ENCODE assay signal across 15 cellular contexts in the genomic region with DNA sequence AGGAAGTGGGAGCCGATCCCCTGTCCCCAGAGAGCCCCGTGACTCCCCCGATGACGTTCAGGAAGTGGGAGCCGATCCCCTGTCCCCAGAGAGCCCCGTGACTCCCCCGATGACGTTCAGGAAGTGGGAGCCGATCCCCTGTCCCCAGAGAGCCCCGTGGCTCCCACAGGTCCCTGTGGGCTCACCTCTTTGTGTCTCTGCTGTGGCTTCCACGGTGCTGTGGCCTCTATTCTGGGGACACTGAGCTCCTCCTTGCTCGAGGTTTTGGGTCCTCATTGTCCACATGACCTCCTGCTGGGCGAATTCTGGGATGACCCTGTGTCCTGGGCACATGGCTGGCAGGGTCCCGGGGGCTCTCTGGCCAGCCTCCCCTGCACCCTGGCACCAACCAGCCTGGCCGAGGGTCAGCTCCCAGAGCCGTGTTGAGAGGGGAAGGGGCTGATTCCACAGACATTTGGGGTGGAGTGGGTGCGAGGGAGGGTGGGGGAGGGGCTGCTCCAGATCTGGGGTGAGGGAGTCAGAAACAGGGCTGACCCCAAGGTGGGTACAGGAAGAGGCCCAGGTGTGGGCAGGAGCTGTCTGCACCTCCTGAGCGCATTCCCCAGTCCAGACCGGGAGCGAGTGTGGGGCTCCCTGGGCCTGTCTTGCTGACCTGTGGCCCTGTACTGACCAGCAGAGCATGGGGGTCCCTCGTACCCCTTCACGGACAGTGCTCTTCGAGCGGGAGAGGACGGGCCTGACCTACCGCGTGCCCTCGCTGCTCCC. TPM values are rescaled to one million over a fixed set of nuclear protein-coding genes. Genes with fewer than 3 reads are reported as not detected.
DNase-seq lines count a peak whose midpoint lies in the region; ATAC-seq and TF ChIP-seq lines count a peak whose summit lies in the region.
"Had no signal": no experiment of that assay in that cellular context is flagged by ENCODE, and none has a peak within 500 bp of the region (broad histone marks: within the 10 kb centered on the region; RNA-seq: fewer than 3 reads in every experiment).

No MANE protein-coding gene starts in this region.

- H3K27me3 ChIP-seq in suprapubic skin (peaks cover 21% of the 10 kb centered on the region), sigmoid colon (peaks cover 0 to 27% (median 10%) of the 10 kb centered on the region in 3 donors)

- H3K4me3 ChIP-seq in coronary artery (no peak overlapping the region), suprapubic skin (no peak overlapping the region), sigmoid colon (no peak overlapping the region)
- H3K4me3 ChIP-seq: PC-9 had no signal

- no peaks in the 10 kb centered on the region for H3K36me3 ChIP-seq in suprapubic skin
- no peaks in the 10 kb centered on the region for H3K36me3 ChIP-seq in sigmoid colon

- ATAC-seq in Right ventricle myocardium superior (ENCODE audit: poor library complexity) (no peak), left ventricle myocardium superior (no peak), HG02759 (IDR thresholded peaks at IDR 0.05; ENCODE audit: unreplicated experiment) (peak; percentile 50), HG03175 (IDR thresholded peaks at IDR 0.05; ENCODE audit: unreplicated experiment) (no peak)

- DNase-seq in Right ventricle myocardium superior: peak; percentile 28
- DNase-seq in left ventricle myocardium superior: no peak
- DNase-seq in coronary artery (ENCODE audit: low spot score): peak; percentile 63
- peak; percentile 64 to 68 for DNase-seq in suprapubic skin (ENCODE audit: low spot score in 2 of 2)
- DNase-seq in sigmoid colon: no peak
- no peak for DNase-seq in cerebellar cortex (ENCODE audit: low spot score)
- DNase-seq: AML-193; amygdala; foreskin fibroblast; PC-9; stimulated activated CD4-positive, alpha-beta T cell treated with anti-CD3 and anti-CD28 coated beads, Interleukin-2, amount 100 ng/mL, for 24 hours had no signal

- no peak overlapping the region for H3K27ac ChIP-seq in coronary artery
- no peak overlapping the region for H3K27ac ChIP-seq in suprapubic skin
- no peak overlapping the region for H3K27ac ChIP-seq in sigmoid colon
- H3K27ac ChIP-seq: PC-9 had no signal

- H3K4me1 ChIP-seq in suprapubic skin: no peaks in the 10 kb centered on the region
- no peaks in the 10 kb centered on the region for H3K4me1 ChIP-seq in sigmoid colon

- intact Hi-C loops in Right ventricle myocardium superior (cut with DNase I) (no loop called here), left ventricle myocardium superior (cut with micrococcal nuclease) (no loop called here), sigmoid colon (cut with DNase I) (no loop called here)

- no peak for TF ChIP-seq EP300 in suprapubic skin (IDR thresholded peaks at IDR 0.05)
- TF ChIP-seq EP300 in sigmoid colon (IDR thresholded peaks at IDR 0.05): no peak

- WGBS in suprapubic skin: 71% methylated on average over 8 of the region's 28 CpGs
- 59 to 68% methylated on average over 28 of the region's 28 CpGs for WGBS in sigmoid colon, 2 donors

- H3K9me3 ChIP-seq in suprapubic skin (no peaks in the 10 kb centered on the region), sigmoid colon (no peaks in the 10 kb centered on the region)

- no peak for TF ChIP-seq CTCF in coronary artery (IDR thresholded peaks at IDR 0.05)
- no peak for TF ChIP-seq CTCF in suprapubic skin (IDR thresholded peaks at IDR 0.05)
- TF ChIP-seq CTCF in sigmoid colon (IDR thresholded peaks at IDR 0.05): no peak

- TF ChIP-seq POLR2A in suprapubic skin (IDR thresholded peaks at IDR 0.05) (no peak), sigmoid colon (IDR thresholded peaks at IDR 0.05) (no peak)

RNA-seq across cellular contexts. Expression of a gene that starts 5.0 kb away (rescaled TPM):
- total RNA-seq in Right ventricle myocardium superior: not detected
- total RNA-seq in left ventricle myocardium superior: 0.52 TPM
- under 1 TPM in 2 of 4 donors, not detected in 2; 0.21 to 0.70 TPM for total RNA-seq in suprapubic skin
- 1 to 10 TPM in 1 of 4 donors, under 1 TPM in 2, not detected in 1; 0.36 to 3.6 (median 0.49) TPM for total RNA-seq in sigmoid colon
- polyA plus RNA-seq in sigmoid colon: 10 to 100 TPM; 16.3 to 66.1 (median 39.1) TPM
- total RNA-seq: G401, pulmonary artery endothelial cell had no signal

RNA-seq across cellular contexts. Expression of a gene that starts 37.4 kb away (rescaled TPM):
- total RNA-seq in Right ventricle myocardium superior (not detected), left ventricle myocardium superior (not detected), suprapubic skin (not detected), sigmoid colon (under 1 TPM in 2 of 4 donors, not detected in 2; 0.33 to 0.68 TPM)
- 10 to 100 TPM in 1 of 3 donors, 1 to 10 TPM in 2; 3.0 to 13.6 (median 4.2) TPM for polyA plus RNA-seq in sigmoid colon
- total RNA-seq: G401, pulmonary artery endothelial cell had no signal

RNA-seq across cellular contexts. Expression of a gene that starts 44.7 kb away (rescaled TPM):
- total RNA-seq in Right ventricle myocardium superior (2.0 TPM), left ventricle myocardium superior (1.4 TPM), suprapubic skin (not detected), sigmoid colon (under 1 TPM in 3 of 4 donors, not detected in 1; 0.14 to 0.99 (median 0.36) TPM)
- 1 to 10 TPM in 1 of 3 donors, not detected in 2; 3.2 TPM for polyA plus RNA-seq in sigmoid colon
- total RNA-seq: G401, PC-9, pulmonary artery endothelial cell had no signal

RNA-seq across cellular contexts. Expression of a gene that starts 55.5 kb away (rescaled TPM):
- total RNA-seq in Right ventricle myocardium superior: not detected
- not detected for total RNA-seq in left ventricle myocardium superior
- not detected for total RNA-seq in suprapubic skin
- under 1 TPM in 1 of 4 donors, not detected in 3; 0.16 TPM for total RNA-seq in sigmoid colon
- polyA plus RNA-seq in sigmoid colon: under 1 TPM in 1 of 3 donors, not detected in 2; 0.19 TPM
- total RNA-seq: G401, PC-9, pulmonary artery endothelial cell had no signal

Comparison
In these comparisons a context has a peak if more than half of its experiments do, and no peak if none do; other contexts are left out.
1. DNase-seq: peak in Right ventricle myocardium superior (single experiment), coronary artery (single experiment) and suprapubic skin (2 of 2); none in left ventricle myocardium superior (single experiment), sigmoid colon (single experiment) and cerebellar cortex (single experiment).